ENCODE assay signal across 1 cellular context in genomic region chr16:84194470-84195200, GRCh38.
TF ChIP-seq lines count a peak whose summit lies in the region.

No MANE protein-coding gene starts in this region.

TF ChIP-seq in IMR-90, 13 proteins besides CTCF, POLR2A, EP300 and RAD21 (continued from another document):
- TF ChIP-seq, protein P1, sequence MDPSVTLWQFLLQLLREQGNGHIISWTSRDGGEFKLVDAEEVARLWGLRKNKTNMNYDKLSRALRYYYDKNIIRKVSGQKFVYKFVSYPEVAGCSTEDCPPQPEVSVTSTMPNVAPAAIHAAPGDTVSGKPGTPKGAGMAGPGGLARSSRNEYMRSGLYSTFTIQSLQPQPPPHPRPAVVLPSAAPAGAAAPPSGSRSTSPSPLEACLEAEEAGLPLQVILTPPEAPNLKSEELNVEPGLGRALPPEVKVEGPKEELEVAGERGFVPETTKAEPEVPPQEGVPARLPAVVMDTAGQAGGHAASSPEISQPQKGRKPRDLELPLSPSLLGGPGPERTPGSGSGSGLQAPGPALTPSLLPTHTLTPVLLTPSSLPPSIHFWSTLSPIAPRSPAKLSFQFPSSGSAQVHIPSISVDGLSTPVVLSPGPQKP (IDR thresholded peaks at IDR 0.05; ENCODE audit: borderline replicate concordance, low read depth, low read length) = no peak
- TF ChIP-seq SMC3 (IDR thresholded peaks at IDR 0.05; ENCODE audit: low read depth, low read length) (no peak), NFE2L2 (IDR thresholded peaks at IDR 0.05; ENCODE audit: low read depth, low read length) (no peak), MXI1 (IDR thresholded peaks at IDR 0.05; ENCODE audit: borderline replicate concordance, low read depth, low read length) (no peak), CHD1 (IDR thresholded peaks at IDR 0.05; ENCODE audit: low read depth, low read length) (no peak)
